In the genomic region with DNA sequence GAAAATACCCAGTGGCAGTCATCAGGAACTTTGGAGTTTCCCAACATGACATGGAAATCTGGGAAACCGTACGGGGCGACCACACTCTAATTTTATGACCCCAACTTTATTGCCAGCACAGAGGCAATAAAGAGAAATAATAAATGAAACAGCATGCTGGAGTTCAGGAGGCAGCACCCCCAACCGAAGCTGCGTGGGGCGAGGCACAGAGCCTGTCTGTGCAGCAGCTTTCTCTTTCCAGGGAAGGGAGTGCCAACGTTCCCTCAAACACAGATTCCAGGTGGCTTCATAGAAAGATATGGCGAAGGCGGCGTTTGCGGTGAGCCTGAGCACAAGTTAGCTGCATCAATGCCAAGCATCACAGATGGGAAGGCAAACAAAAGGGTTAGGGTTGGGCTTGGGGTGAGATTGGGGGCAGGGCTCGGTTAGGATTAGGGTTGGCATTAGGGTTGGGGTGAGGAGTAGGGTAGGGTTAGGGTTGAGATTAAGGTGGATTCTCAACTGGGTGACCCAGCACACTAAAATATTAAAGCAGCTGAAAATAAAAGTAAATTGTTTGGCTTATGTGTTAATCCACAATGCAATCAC, we compare ENCODE assay signal across 1 cellular context.
TF ChIP-seq lines count a peak whose summit lies in the region.

No MANE protein-coding gene starts in this region.

TF ChIP-seq in HepG2, 621 proteins besides CTCF, POLR2A, EP300 and RAD21:
- TF ChIP-seq PLRG1 (conservative IDR thresholded peaks at IDR 0.05): no peak
- no peak for TF ChIP-seq HIC2 (CRISPR knock-in tag; IDR thresholded peaks at IDR 0.05; ENCODE audit: low read depth)
- TF ChIP-seq ZNF329 (CRISPR knock-in tag; IDR thresholded peaks at IDR 0.05; ENCODE audit: low read depth): no peak
- no peak for TF ChIP-seq ZNF878 (CRISPR knock-in tag; IDR thresholded peaks at IDR 0.05)
- no peak for TF ChIP-seq ZNF350 (CRISPR knock-in tag; IDR thresholded peaks at IDR 0.05; ENCODE audit: borderline replicate concordance, low read depth)
- TF ChIP-seq NFE2L2 (IDR thresholded peaks at IDR 0.05; ENCODE audit: low read length): no peak
- TF ChIP-seq ZMYM4 (CRISPR knock-in tag; IDR thresholded peaks at IDR 0.05): no peak
- no peak for TF ChIP-seq ZNF713 (CRISPR knock-in tag; IDR thresholded peaks at IDR 0.05)
- no peak for TF ChIP-seq MED1 (CRISPR knock-in tag; IDR thresholded peaks at IDR 0.05)
- TF ChIP-seq GPN1 (CRISPR knock-in tag; IDR thresholded peaks at IDR 0.05; ENCODE audit: borderline replicate concordance): no peak
- no peak for TF ChIP-seq ZNF333 (CRISPR knock-in tag; IDR thresholded peaks at IDR 0.05; ENCODE audit: borderline replicate concordance)
